9 cellular contexts compared by ENCODE assay signal in the genomic region with DNA sequence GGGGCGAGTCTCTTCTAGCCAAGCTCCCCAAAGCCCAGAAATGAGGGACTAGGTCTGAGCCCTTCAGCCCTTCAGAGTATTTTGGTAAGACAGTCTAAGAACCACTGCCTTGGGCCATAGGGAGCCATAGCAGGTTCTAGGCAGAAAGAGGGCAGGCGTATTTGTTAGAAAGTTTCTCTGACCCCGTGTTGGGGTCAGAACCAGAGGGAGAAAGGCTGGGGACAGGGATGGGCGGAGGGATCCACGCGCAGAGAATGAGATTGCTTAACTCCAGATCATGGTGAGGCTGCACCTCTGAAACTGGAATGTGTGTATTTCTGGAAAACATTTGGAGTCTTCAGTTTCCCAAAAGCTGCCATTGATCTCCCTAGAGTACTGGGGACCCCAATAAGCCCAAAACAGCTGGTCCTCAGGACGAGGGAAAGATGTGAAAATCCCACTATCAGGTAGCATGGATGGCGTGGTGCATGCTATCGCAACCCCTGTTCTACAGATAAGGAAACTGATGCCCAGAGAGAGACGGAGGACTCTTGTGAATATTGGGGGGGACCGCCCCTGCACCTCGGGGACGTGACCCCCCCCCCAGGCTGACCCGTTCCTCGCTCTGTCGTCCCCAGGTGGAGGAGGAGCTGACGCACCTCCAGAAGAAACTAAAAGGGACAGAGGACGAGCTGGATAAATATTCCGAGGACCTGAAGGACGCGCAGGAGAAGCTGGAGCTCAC. TPM values are rescaled to one million over a fixed set of nuclear protein-coding genes. Genes with fewer than 3 reads are reported as not detected.
DNase-seq lines count a peak whose midpoint lies in the region; ATAC-seq and TF ChIP-seq lines count a peak whose summit lies in the region.
"Had no signal": no experiment of that assay in that cellular context is flagged by ENCODE, and none has a peak within 500 bp of the region (broad histone marks: within the 10 kb centered on the region; RNA-seq: fewer than 3 reads in every experiment).

No MANE protein-coding gene starts in this region.

- in situ Hi-C loops in Panc1 (cut with HindIII; ENCODE audit: low pct_unique_long_range_greater_than_20kb, low sequenced_read_pairs), result no loop called here

- TF ChIP-seq CTCF in Panc1 (IDR thresholded peaks at IDR 0.05) (no peak), epithelial cell of proximal tubule (conservative IDR thresholded peaks at IDR 0.05; ENCODE audit: low read depth, low read length) (no peak), parathyroid adenoma (IDR thresholded peaks at IDR 0.05) (no peak)

- peaks cover 16% of the 10 kb centered on the region for H3K4me1 ChIP-seq in ES-I3 (ENCODE audit: insufficient read depth, low read length)
- peaks cover 18% of the 10 kb centered on the region for H3K4me1 ChIP-seq in Panc1 (ENCODE audit: control insufficient read depth, insufficient read depth, low read length)
- H3K4me1 ChIP-seq in parathyroid adenoma, result no peaks in the 10 kb centered on the region

- H3K9ac ChIP-seq in ES-I3 (ENCODE audit: low read depth, low read length) (peak overlapping the region; percentile 96), parathyroid adenoma (peak overlapping the region; percentile 49)

- CTCF ChIA-PET in Panc1 (lab: Charles Lee), result interaction anchor here (0.7 to 1.0 kb wide), 2 partner anchors 34 to 223 kb away, joined by 3 to 9 read pairs; no protein-coding TSS in a partner anchor

- H3K79me2 ChIP-seq in parathyroid adenoma, result peaks cover 3% of the 10 kb centered on the region

- no peaks in the 10 kb centered on the region for H3K9me3 ChIP-seq in ES-I3 (ENCODE audit: control insufficient read depth, insufficient read depth, low read length)
- no peaks in the 10 kb centered on the region for H3K9me3 ChIP-seq in Panc1 (ENCODE audit: control insufficient read depth, insufficient read depth, low read depth, low read length)
- H3K9me3 ChIP-seq in parathyroid adenoma (ENCODE audit: control insufficient read depth, low read length), result no peaks in the 10 kb centered on the region
- H3K9me3 ChIP-seq: mucosa of descending colon had no signal

- H3K36me3 ChIP-seq in ES-I3 (ENCODE audit: insufficient read depth, low read length) (peaks cover 3% of the 10 kb centered on the region; the same call in 1 of the 2 replicates), Panc1 (ENCODE audit: control insufficient read depth, insufficient read depth, low read length) (no peaks in the 10 kb centered on the region), parathyroid adenoma (ENCODE audit: control insufficient read depth, insufficient read depth, low read length) (no peaks in the 10 kb centered on the region)

- H3K4me3 ChIP-seq in Panc1 (ENCODE audit: low read depth in 2 of 2, low read length in 2 of 2) (peak overlapping the region; percentile 59 to 63), epithelial cell of proximal tubule (ENCODE audit: low read depth, low read length) (peak overlapping the region; percentile 72), parathyroid adenoma (ENCODE audit: low read depth, low read length) (peak overlapping the region; percentile 67)

- DNase-seq in Panc1 (ENCODE audit: low read depth, low spot score), result no peak
- DNase-seq in epithelial cell of proximal tubule (ENCODE audit: low read depth), result no peak
- DNase-seq in Kasumi-1 (lab: John Stamatoyannopoulos, UW), result no peak
- no peak for DNase-seq in NCI-H510A treated with DMSO at 0.1 percent for 48 hours (lab: John Stamatoyannopoulos, UW)

- peak overlapping the region; percentile 65 for H3K4me2 ChIP-seq in parathyroid adenoma (ENCODE audit: low read length)

- POLR2A ChIA-PET in Panc1 (lab: Charles Lee), result interaction anchor here (0.6 to 0.7 kb wide), 2 partner anchors 42 to 109 kb away, joined by 3 to 5 read pairs; partner anchors contain the start of gene FAM32A

- peak overlapping the region; percentile 90 for H2AFZ ChIP-seq in parathyroid adenoma

- H3K27ac ChIP-seq in Panc1 (ENCODE audit: low read length) (no peak overlapping the region), parathyroid adenoma (peak overlapping the region; percentile 91)

- TSS peak; percentile 87 for BruUV-seq in Panc1 (replicated peaks; lab: Mats Ljungman, UMichigan)

- intact Hi-C loops in Panc1 (cut with micrococcal nuclease; ENCODE audit: unreplicated experiment), result no loop called here

- no peaks in the 10 kb centered on the region for H3K27me3 ChIP-seq in Panc1 (ENCODE audit: control insufficient read depth, insufficient read depth, low read length)
- H3K27me3 ChIP-seq in parathyroid adenoma (ENCODE audit: control insufficient read depth, insufficient read depth, low read length), result no peaks in the 10 kb centered on the region

- no peak for ATAC-seq in Panc1
- ATAC-seq in GM21528 (IDR thresholded peaks at IDR 0.05; ENCODE audit: low FRiP score, unreplicated experiment), result no peak
- no peak for ATAC-seq in GM21786 (IDR thresholded peaks at IDR 0.05; ENCODE audit: unreplicated experiment)

RNA-seq across cellular contexts. Expression of gene TPM4, which starts 0.7 kb away (rescaled TPM):
- total RNA-seq in Panc1 (2021; ENCODE audit: unreplicated experiment) (165 TPM), epithelial cell of proximal tubule (965 and 968 TPM in 2 replicates)
- polyA plus RNA-seq in Panc1 (2012; ENCODE audit: insufficient read length), result 231 TPM

RNA-seq across cellular contexts. Expression of gene RAB8A, which starts 36.1 kb away (rescaled TPM):
- total RNA-seq in Panc1 (2021; ENCODE audit: unreplicated experiment), result 75.8 TPM
- polyA plus RNA-seq in Panc1 (2012; ENCODE audit: insufficient read length), result 61.5 TPM
- 62.4 and 103 TPM in 2 replicates for total RNA-seq in epithelial cell of proximal tubule
